ENCODE assay signal across 2 cellular contexts in genomic region chr5:141747646-141748229, GRCh38.
TF ChIP-seq lines count a peak whose summit lies in the region.

No MANE protein-coding gene starts in this region.

TF ChIP-seq in SK-N-SH, 30 proteins besides CTCF, POLR2A, EP300 and RAD21 (continued from another document):
- TF ChIP-seq PBX3 (IDR thresholded peaks at IDR 0.05) = no peak

TF ChIP-seq in SK-N-SH treated with all-trans-retinoic acid at 6 μM for 48 hours, 23 proteins besides CTCF, POLR2A, EP300 and RAD21 (continued from another document):
- TF ChIP-seq CSRNP3 (CRISPR knock-in tag; IDR thresholded peaks at IDR 0.05) = no peak
- TF ChIP-seq ZC3H10 (CRISPR knock-in tag; IDR thresholded peaks at IDR 0.05) = no peak
- no peak for TF ChIP-seq TCF4 (CRISPR knock-in tag; IDR thresholded peaks at IDR 0.05; ENCODE audit: borderline replicate concordance)
- no peak for TF ChIP-seq PATZ1 (CRISPR knock-in tag; IDR thresholded peaks at IDR 0.05; ENCODE audit: borderline replicate concordance)
- TF ChIP-seq POU6F1 (CRISPR knock-in tag; IDR thresholded peaks at IDR 0.05; ENCODE audit: borderline replicate concordance, low read depth) = no peak
